Comparison of ENCODE assay signal across 9 cellular contexts in genomic region chr7:100219801-100220695, GRCh38. TPM values are rescaled to one million over a fixed set of nuclear protein-coding genes. Genes with fewer than 3 reads are reported as not detected.
DNase-seq lines count a peak whose midpoint lies in the region; ATAC-seq, FAIRE-seq and TF ChIP-seq lines count a peak whose summit lies in the region.
"Not testable (repeated sequence)": the region's sequence is repeated elsewhere in the genome, so short reads cannot be mapped to it uniquely, and the experiment has no call there.
"Had no signal": no experiment of that assay in that cellular context is flagged by ENCODE, and none has a peak within 500 bp of the region (broad histone marks: within the 10 kb centered on the region; RNA-seq: fewer than 3 reads in every experiment).

TSS of gene PVRIG (plus strand) at chr7:100219949. CDS start at chr7:100219971, 22 bp downstream.

- H2AFZ ChIP-seq in SU-DHL-6 (ENCODE audit: low read depth, low read length, severe bottlenecking) = not testable (repeated sequence)

- not testable (repeated sequence) for DNase-seq in GM12891 (ENCODE audit: insufficient read length, low spot score)
- DNase-seq in activated CD8-positive, alpha-beta T cell treated with anti-CD3 and anti-CD28 coated beads, Interleukin-2, amount 10 ng/mL, durations not matched to agents 7 days and 5 days = peak; percentile 67
- DNase-seq in activated gamma-delta T cell (lab: John Stamatoyannopoulos, UW) (peak; percentile 33), upper lobe of left lung (peak in 1 of 2 donors; percentile 77)
- DNase-seq in central memory CD4-positive, alpha-beta T cell = peak; percentile 44
- DNase-seq in stimulated activated CD4-positive, alpha-beta T cell treated with anti-CD3 and anti-CD28 coated beads, Interleukin-2, amount 100 ng/mL, for 24 hours = peak; percentile 52 to 53

- peaks cover 55% of the 10 kb centered on the region for H3K36me3 Mint-ChIP-seq in activated CD8-positive, alpha-beta T cell treated with anti-CD3 and anti-CD28 coated beads, Interleukin-2, amount 10 ng/mL, durations not matched to agents 7 days and 5 days (ENCODE audit: low read depth)

- TF ChIP-seq POLR2A in GM12891 (IDR thresholded peaks at IDR 0.05; ENCODE audit: low read depth, low read length); upper lobe of left lung (IDR thresholded peaks at IDR 0.05): not testable (repeated sequence)

- H3K4me3 Mint-ChIP-seq in activated CD8-positive, alpha-beta T cell treated with anti-CD3 and anti-CD28 coated beads, Interleukin-2, amount 10 ng/mL, durations not matched to agents 7 days and 5 days = peak within 1 kb of the TSS; percentile 95

- not testable (repeated sequence) for TF ChIP-seq CTCF in SU-DHL-6 (IDR thresholded peaks at IDR 0.05; ENCODE audit: insufficient read depth, low read length, poor library complexity, severe bottlenecking); upper lobe of left lung (IDR thresholded peaks at IDR 0.05)

- peak within 1 kb of the TSS; percentile 93 for H3K9ac ChIP-seq in SU-DHL-6 (ENCODE audit: low read length)
- peak within 1 kb of the TSS in 1 of 2 donors; percentile 41 for H3K9ac ChIP-seq in mucosa of rectum (ENCODE audit: low read depth in 1 of 2, low read length in 2 of 2)

- H3K27ac ChIP-seq in SU-DHL-6 (ENCODE audit: low read depth, low read length) (peak within 1 kb of the TSS; percentile 95), mucosa of rectum (ENCODE audit: low read depth in 2 of 2, low read length in 2 of 2) (peak within 1 kb of the TSS; percentile 64 to 86), upper lobe of left lung (peak within 1 kb of the TSS; percentile 48 to 84 (median 65))

- TF ChIP-seq EP300 in upper lobe of left lung (IDR thresholded peaks at IDR 0.05) = not testable (repeated sequence)

- not testable (repeated sequence) for H3K9me3 ChIP-seq in SU-DHL-6 (ENCODE audit: insufficient read depth, low read length); mucosa of rectum (ENCODE audit: control insufficient read depth in 2 of 2, low read length in 2 of 2); upper lobe of left lung

- peaks cover 69% of the 10 kb centered on the region for H3K4me1 Mint-ChIP-seq in activated CD8-positive, alpha-beta T cell treated with anti-CD3 and anti-CD28 coated beads, Interleukin-2, amount 10 ng/mL, durations not matched to agents 7 days and 5 days (ENCODE audit: low read depth)

- 93 to 97% methylated on average over 12 to 14 of the region's 31 CpGs for WGBS in upper lobe of left lung, 2 donors

- not testable (repeated sequence) for H3K9me2 ChIP-seq in SU-DHL-6 (replicated peaks; ENCODE audit: insufficient read depth, low read length)

- peak within 1 kb of the TSS; percentile 98 for H3K27ac Mint-ChIP-seq in activated CD8-positive, alpha-beta T cell treated with anti-CD3 and anti-CD28 coated beads, Interleukin-2, amount 10 ng/mL, durations not matched to agents 7 days and 5 days

- CTCF ChIA-PET in activated CD8-positive, alpha-beta T cell treated with anti-CD3 and anti-CD28 coated beads, Interleukin-2, amount 10 ng/mL, durations not matched to agents 7 days and 5 days (lab: Charles Lee) = interaction anchor here (0.7 to 16.0 kb wide), 7 partner anchors 8 to 94 kb away, joined by 3 to 200 read pairs (median 5); partner anchors contain the start of genes LAMTOR4 and MBLAC1

- not testable (repeated sequence) for H3K27me3 Mint-ChIP-seq in activated CD8-positive, alpha-beta T cell treated with anti-CD3 and anti-CD28 coated beads, Interleukin-2, amount 10 ng/mL, durations not matched to agents 7 days and 5 days (ENCODE audit: low read depth)

- H3K4me1 ChIP-seq in mucosa of rectum (ENCODE audit: control insufficient read depth in 2 of 2, insufficient read depth in 2 of 2, low read length in 2 of 2); upper lobe of left lung: not testable (repeated sequence)

- not testable (repeated sequence) for H3K36me3 ChIP-seq in SU-DHL-6 (ENCODE audit: low read length); mucosa of rectum (ENCODE audit: control insufficient read depth in 2 of 2, insufficient read depth in 2 of 2, low read length in 2 of 2)
- H3K36me3 ChIP-seq in upper lobe of left lung = peaks cover 0 to 16% (median 4%) of the 10 kb centered on the region in 4 donors

- peaks cover 29% of the 10 kb centered on the region for H3K79me2 ChIP-seq in SU-DHL-6 (ENCODE audit: insufficient read depth, low read length)

- H3K9me3 Mint-ChIP-seq in activated CD8-positive, alpha-beta T cell treated with anti-CD3 and anti-CD28 coated beads, Interleukin-2, amount 10 ng/mL, durations not matched to agents 7 days and 5 days (ENCODE audit: insufficient read depth) = not testable (repeated sequence)

- ATAC-seq in activated CD8-positive, alpha-beta T cell treated with anti-CD3 and anti-CD28 coated beads, Interleukin-2, amount 10 ng/mL, durations not matched to agents 7 days and 5 days = peak; percentile 31
- ATAC-seq in upper lobe of left lung (ENCODE audit: low FRiP score in 2 of 2) = not testable (repeated sequence)

- H3F3A ChIP-seq in SU-DHL-6 (ENCODE audit: insufficient read depth) = peaks cover 51% of the 10 kb centered on the region

- POLR2A ChIA-PET in activated CD8-positive, alpha-beta T cell treated with anti-CD3 and anti-CD28 coated beads, Interleukin-2, amount 10 ng/mL, durations not matched to agents 7 days and 5 days (lab: Charles Lee) = interaction anchor here (0.6 to 5.5 kb wide), 19 partner anchors 11 to 1106 kb away, joined by 3 to 48 read pairs (median 4); partner anchors contain the start of genes AP4M1, CNPY4, LAMTOR4 and MBLAC1

- H4K20me1 ChIP-seq in SU-DHL-6 (ENCODE audit: low read depth, low read length) = not testable (repeated sequence)

- H3K27me3 ChIP-seq in SU-DHL-6 (ENCODE audit: low read length); mucosa of rectum (ENCODE audit: control insufficient read depth in 2 of 2, insufficient read depth in 2 of 2, low read length in 2 of 2); upper lobe of left lung: not testable (repeated sequence)

- H3K4me2 ChIP-seq in SU-DHL-6 (ENCODE audit: low read depth, low read length, poor library complexity, severe bottlenecking) = peak within 1 kb of the TSS; percentile 86

- peak within 1 kb of the TSS; percentile 58 for H3K4me3 ChIP-seq in SU-DHL-6 (ENCODE audit: insufficient read depth, low read length, poor library complexity, severe bottlenecking)
- peak within 1 kb of the TSS; percentile 2 to 52 for H3K4me3 ChIP-seq in mucosa of rectum (ENCODE audit: low read length in 2 of 2)
- peak within 1 kb of the TSS in 3 of 4 donors; percentile 21 to 39 (median 33) for H3K4me3 ChIP-seq in upper lobe of left lung

- peak; percentile 26 for FAIRE-seq in GM12891 (lab: Jason Lieb, UNC)

RNA-seq across cellular contexts. Expression of gene PVRIG, which starts in this region (rescaled TPM):
- polyA plus RNA-seq in GM12891 (2012; ENCODE audit: low read depth, missing spikeins) = 9.5 TPM
- 10 to 100 TPM; 61.6 to 64.8 TPM for total RNA-seq in activated CD8-positive, alpha-beta T cell treated with anti-CD3 and anti-CD28 coated beads, Interleukin-2, amount 10 ng/mL, durations not matched to agents 7 days and 5 days
- total RNA-seq in upper lobe of left lung = 1 to 10 TPM in 5 of 6 donors, under 1 TPM in 1; 0.63 to 6.3 (median 1.7) TPM
- polyA plus RNA-seq: endothelial cell of umbilical vein had no signal

Comparison
In these comparisons a context has a peak if more than half of its experiments do, and no peak if none do; other contexts are left out.
1. RNA of gene PVRIG (total RNA-seq): 61.6 to 64.8 TPM in activated CD8-positive, alpha-beta T cell treated with anti-CD3 and anti-CD28 coated beads, Interleukin-2, amount 10 ng/mL, durations not matched to agents 7 days and 5 days; 0.63 to 6.3 TPM in upper lobe of left lung; every median in the first group is over 4 times any median in the second.
2. Peak in every context shown above with its lines, with median percentiles within 50 percentile points of each other: H3K27ac ChIP-seq and H3K4me3 ChIP-seq.